8 cellular contexts compared by ENCODE assay signal in genomic region chr3:13452490-13453335, GRCh38. TPM values are rescaled to one million over a fixed set of nuclear protein-coding genes. Genes with fewer than 3 reads are reported as not detected.
A peak's percentile ranks its signal among the peaks of the same experiment; 100 is the strongest.
DNase-seq lines count a peak whose midpoint lies in the region; ATAC-seq and TF ChIP-seq lines count a peak whose summit lies in the region.

No MANE protein-coding gene starts in this region.

- H3K4me1 ChIP-seq in iPS-15b (ENCODE audit: control insufficient read depth, insufficient read depth, low read length) (peaks cover 4% of the 10 kb centered on the region), skeletal muscle satellite cell (ENCODE audit: control insufficient read depth, insufficient read depth, low read length) (peaks cover 4% of the 10 kb centered on the region)

- H3K27ac Mint-ChIP-seq in brain = peak overlapping the region; percentile 56 to 97 (median 85)

- H3K27me3 ChIP-seq in iPS-15b (ENCODE audit: control insufficient read depth, insufficient read depth, low read length) (no peaks in the 10 kb centered on the region), skeletal muscle satellite cell (ENCODE audit: control insufficient read depth, insufficient read depth, low read length) (peaks cover 6% of the 10 kb centered on the region)

- no peaks in the 10 kb centered on the region for H3K36me3 Mint-ChIP-seq in brain

- ATAC-seq in HG03097 (IDR thresholded peaks at IDR 0.05; ENCODE audit: low FRiP score, unreplicated experiment) = no peak

- DNase-seq in NCI-H2107 treated with DMSO at 0.1 percent for 48 hours (lab: John Stamatoyannopoulos, UW; ENCODE audit: unreplicated experiment) (peak; percentile 40), NCI-H2107 (lab: John Stamatoyannopoulos, UW) (no peak), SW 1271 (lab: John Stamatoyannopoulos, UW) (peak; percentile 19 to 79)

- H3K27me3 Mint-ChIP-seq in brain = no peaks in the 10 kb centered on the region

- H3K36me3 ChIP-seq in iPS-15b (ENCODE audit: control insufficient read depth, insufficient read depth, low read length) (no peaks in the 10 kb centered on the region), skeletal muscle satellite cell (ENCODE audit: insufficient read depth, low read length) (no peaks in the 10 kb centered on the region)

- H3K4me3 ChIP-seq in iPS-15b (ENCODE audit: low read depth, low read length) = peak overlapping the region; percentile 44
- peak overlapping the region; percentile 58 for H3K4me3 ChIP-seq in skeletal muscle satellite cell (ENCODE audit: low read length)

- H3K9me3 ChIP-seq in iPS-15b (ENCODE audit: control insufficient read depth, insufficient read depth, low read length) (no peaks in the 10 kb centered on the region), skeletal muscle satellite cell (replicated peaks; ENCODE audit: low read length) (no peaks in the 10 kb centered on the region)

- H3K4me1 Mint-ChIP-seq in brain = peaks cover 29% of the 10 kb centered on the region

- H3K9me3 Mint-ChIP-seq in brain = peaks cover 0 to 3% (median 0%) of the 10 kb centered on the region in 5 experiments

- peak; percentile 63 for TF ChIP-seq CTCF in LNCAP (IDR thresholded peaks at IDR 0.05)
- peak; percentile 66 to 75 for TF ChIP-seq CTCF in brain (conservative IDR thresholded peaks at IDR 0.05)

- no peak overlapping the region for H3K9ac ChIP-seq in iPS-15b (ENCODE audit: low read depth, low read length)
- H3K9ac ChIP-seq in skeletal muscle satellite cell (ENCODE audit: low read depth, low read length) = no peak overlapping the region

- H3K4me3 Mint-ChIP-seq in brain = peak overlapping the region; percentile 85 to 94 (median 90)

- H3K4me2 ChIP-seq in skeletal muscle satellite cell (ENCODE audit: low read length) = peak overlapping the region; percentile 85

RNA-seq across cellular contexts. Expression of gene HDAC11, which starts 27.4 kb away (rescaled TPM):
- 54.1 TPM for polyA plus RNA-seq in brain (ENCODE audit: insufficient read depth, low read depth, low replicate concordance)
- total RNA-seq in skeletal muscle satellite cell (2012; rRNA removed) = 2.2 and 4.6 TPM in 2 replicates

RNA-seq across cellular contexts. Expression of gene NUP210, which starts 32.6 kb away (rescaled TPM):
- 24.7 TPM for polyA plus RNA-seq in brain (ENCODE audit: insufficient read depth, low read depth, low replicate concordance)
- not detected in 2 replicates for total RNA-seq in skeletal muscle satellite cell (2012; rRNA removed)
